Comparison of ENCODE assay signal across 13 cellular contexts in genomic region chr6:158647501-158647900, GRCh38. TPM values are rescaled to one million over a fixed set of nuclear protein-coding genes. Genes with fewer than 3 reads are reported as not detected.
A peak's percentile ranks its signal among the peaks of the same experiment; 100 is the strongest.
DNase-seq lines count a peak whose midpoint lies in the region; ATAC-seq and TF ChIP-seq lines count a peak whose summit lies in the region.
"Had no signal": no experiment of that assay in that cellular context is flagged by ENCODE, and none has a peak within 500 bp of the region (broad histone marks: within the 10 kb centered on the region; RNA-seq: fewer than 3 reads in every experiment).

No MANE protein-coding gene starts in this region.

- H3K27ac Mint-ChIP-seq in HFFc6 = peak overlapping the region; percentile 65
- peak overlapping the region; percentile 68 for H3K27ac Mint-ChIP-seq in activated naive CD8-positive, alpha-beta T cell treated with anti-CD3 and anti-CD28 coated beads for 36 hours
- H3K27ac Mint-ChIP-seq in neural crest cell (ENCODE audit: unreplicated experiment) = no peak overlapping the region

- peaks cover 61% of the 10 kb centered on the region for H3K4me1 Mint-ChIP-seq in HFFc6 (ENCODE audit: low read depth)
- H3K4me1 Mint-ChIP-seq in activated naive CD8-positive, alpha-beta T cell treated with anti-CD3 and anti-CD28 coated beads for 36 hours = peaks cover 58% of the 10 kb centered on the region
- peaks cover 25% of the 10 kb centered on the region for H3K4me1 Mint-ChIP-seq in neural crest cell

- H3K27me3 Mint-ChIP-seq in HFFc6 (ENCODE audit: insufficient read depth) = peaks cover 2% of the 10 kb centered on the region; the same call in 1 of the 2 replicates
- no peaks in the 10 kb centered on the region for H3K27me3 Mint-ChIP-seq in activated naive CD8-positive, alpha-beta T cell treated with anti-CD3 and anti-CD28 coated beads for 36 hours
- peaks cover 30% of the 10 kb centered on the region for H3K27me3 Mint-ChIP-seq in neural crest cell (ENCODE audit: low read depth)
- H3K27me3 Mint-ChIP-seq: IgD-negative memory B cell; stimulated activated memory B cell treated with anti-CD40 and anti-IgM and Interleukin-4, amounts not matched to agents 10 μg/mL and 1 μg/mL and 100 μg/mL, for 72 hours had no signal

- peak; percentile 19 for DNase-seq in activated CD8-positive, alpha-beta memory T cell treated with anti-CD3 and anti-CD28 coated beads for 24 hours
- DNase-seq in activated CD8-positive, alpha-beta memory T cell treated with anti-CD3 and anti-CD28 coated beads, Interleukin-2, amount 50 U/mL, for 4 hours = no peak
- DNase-seq in HFFc6 = no peak
- DNase-seq in activated naive CD8-positive, alpha-beta T cell treated with anti-CD3 and anti-CD28 coated beads for 36 hours = no peak
- no peak for DNase-seq in neural crest cell (ENCODE audit: low read depth, low spot score)
- DNase-seq in MV-4-11 (lab: John Stamatoyannopoulos, UW) = no peak
- DNase-seq: amygdala; NCI-H187 treated with DMSO at 0.1 percent for 48 hours; stimulated activated CD4-positive, alpha-beta T cell treated with anti-CD3 and anti-CD28 coated beads, Interleukin-2, amount 100 ng/mL, for 24 hours had no signal

- ATAC-seq in GM18907 (IDR thresholded peaks at IDR 0.05; ENCODE audit: unreplicated experiment) (no peak), HG02571 (IDR thresholded peaks at IDR 0.05; ENCODE audit: unreplicated experiment) (no peak)
- ATAC-seq: stimulated activated memory B cell treated with anti-CD40 and anti-IgM and Interleukin-4, amounts not matched to agents 10 μg/mL and 1 μg/mL and 100 μg/mL, for 72 hours had no signal

- H3K9me3 Mint-ChIP-seq in HFFc6 (no peaks in the 10 kb centered on the region), neural crest cell (no peaks in the 10 kb centered on the region)
- H3K9me3 Mint-ChIP-seq in activated naive CD8-positive, alpha-beta T cell treated with anti-CD3 and anti-CD28 coated beads for 36 hours = peaks cover 7% of the 10 kb centered on the region
- H3K9me3 Mint-ChIP-seq: IgD-negative memory B cell; stimulated activated memory B cell treated with anti-CD40 and anti-IgM and Interleukin-4, amounts not matched to agents 10 μg/mL and 1 μg/mL and 100 μg/mL, for 72 hours had no signal

- H3K4me3 Mint-ChIP-seq in HFFc6 (no peak overlapping the region; the same call in 1 of the 2 replicates), neural crest cell (peak overlapping the region; percentile 92)
- no peak overlapping the region for H3K4me3 Mint-ChIP-seq in activated naive CD8-positive, alpha-beta T cell treated with anti-CD3 and anti-CD28 coated beads for 36 hours
- H3K4me3 Mint-ChIP-seq: stimulated activated memory B cell treated with anti-CD40 and anti-IgM and Interleukin-4, amounts not matched to agents 10 μg/mL and 1 μg/mL and 100 μg/mL, for 72 hours had no signal

- H3K36me3 Mint-ChIP-seq in HFFc6 (ENCODE audit: low read depth) = peaks cover 17% of the 10 kb centered on the region
- peaks cover 48% of the 10 kb centered on the region for H3K36me3 Mint-ChIP-seq in activated naive CD8-positive, alpha-beta T cell treated with anti-CD3 and anti-CD28 coated beads for 36 hours
- H3K36me3 Mint-ChIP-seq in neural crest cell (ENCODE audit: low read depth) = no peaks in the 10 kb centered on the region
- H3K36me3 Mint-ChIP-seq: IgD-negative memory B cell; stimulated activated memory B cell treated with anti-CD40 and anti-IgM and Interleukin-4, amounts not matched to agents 10 μg/mL and 1 μg/mL and 100 μg/mL, for 72 hours had no signal

- TF ChIP-seq CTCF in HFFc6 (IDR thresholded peaks at IDR 0.05) = no peak
- no peak for TF ChIP-seq CTCF in neural crest cell (conservative IDR thresholded peaks at IDR 0.05)

RNA-seq across cellular contexts. Expression of gene SYTL3, which starts 2.4 kb away (rescaled TPM):
- total RNA-seq in HFFc6 (2021; fragmentation: NEBNext Ultra II Directional; extraction: Animal tissue kit (Norgen Biotek cat#: 25700)) = 1 to 10 TPM; 3.1 to 5.7 (median 3.9) TPM
- total RNA-seq in activated naive CD8-positive, alpha-beta T cell treated with anti-CD3 and anti-CD28 coated beads for 36 hours = 100 to 1,000 TPM in 1 of 2 experiments, 10 to 100 TPM in 1; 97.8 to 101 TPM
- 0.20 and 0.28 TPM in 2 replicates for total RNA-seq in neural crest cell

RNA-seq across cellular contexts. Expression of gene DYNLT1, which starts 3.0 kb away (rescaled TPM):
- 100 to 1,000 TPM; 163 to 185 (median 170) TPM for total RNA-seq in HFFc6 (2021; fragmentation: NEBNext Ultra II Directional; extraction: Animal tissue kit (Norgen Biotek cat#: 25700))
- 10 to 100 TPM; 70.9 to 74.2 TPM for total RNA-seq in activated naive CD8-positive, alpha-beta T cell treated with anti-CD3 and anti-CD28 coated beads for 36 hours
- total RNA-seq in neural crest cell = 117 and 118 TPM in 2 replicates

Comparison
In these comparisons a context has a peak if more than half of its experiments do, and no peak if none do; other contexts are left out.
1. RNA of gene SYTL3, which starts 2.4 kb away (total RNA-seq): 97.8 to 101 TPM in activated naive CD8-positive, alpha-beta T cell treated with anti-CD3 and anti-CD28 coated beads for 36 hours; 3.1 to 5.7 TPM in HFFc6 and 0.20 to 0.28 TPM in neural crest cell; every median in the first group is over 10 times any median in the second.